Comparison of ENCODE assay signal across 16 cellular contexts in the genomic region with DNA sequence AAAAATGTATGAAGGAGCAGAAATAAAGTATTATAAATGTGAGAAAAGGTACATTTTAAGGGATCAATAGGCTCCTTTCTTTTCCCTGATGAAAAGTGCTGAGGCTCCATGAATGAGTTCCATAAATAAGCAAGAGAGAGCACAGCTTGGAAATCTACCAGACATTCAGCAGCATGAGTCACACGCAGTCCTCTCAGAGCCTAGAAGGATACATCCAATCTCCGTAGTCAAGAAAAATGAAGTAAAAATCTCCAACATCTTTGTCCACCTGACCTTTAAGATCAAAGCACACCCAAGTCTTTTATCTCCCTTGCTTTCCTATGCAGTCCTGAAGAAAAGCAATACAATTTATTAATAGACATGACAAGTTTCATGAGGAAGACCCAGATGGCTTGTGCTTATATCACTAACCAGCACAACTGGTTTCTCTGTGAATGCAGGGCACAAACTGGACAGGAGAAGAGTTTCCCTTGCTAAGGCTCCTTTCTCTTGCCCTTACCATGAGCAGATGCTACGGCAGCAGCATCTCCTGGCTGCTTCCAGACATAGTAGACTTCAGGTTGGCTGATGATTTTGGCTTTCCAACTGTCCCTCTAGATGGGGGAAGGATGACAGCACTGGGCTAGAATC.
DNase-seq lines count a peak whose midpoint lies in the region; ATAC-seq and TF ChIP-seq lines count a peak whose summit lies in the region.
"Had no signal": no experiment of that assay in that cellular context is flagged by ENCODE, and none has a peak within 500 bp of the region (broad histone marks: within the 10 kb centered on the region; RNA-seq: fewer than 3 reads in every experiment).

No MANE protein-coding gene starts in this region.

- intact Hi-C loops in CD8-positive, alpha-beta T cell (cut with DNase I, micrococcal nuclease), result no loop called here

- no peak overlapping the region for H2AFZ ChIP-seq in osteoblast (ENCODE audit: low read length)
- H2AFZ ChIP-seq: parathyroid adenoma had no signal

- no peaks in the 10 kb centered on the region for H3K27me3 Mint-ChIP-seq in glutamatergic neuron (ENCODE audit: unreplicated experiment)
- H3K27me3 Mint-ChIP-seq in CD8-positive, alpha-beta T cell (ENCODE audit: low read depth), result no peaks in the 10 kb centered on the region
- H3K27me3 Mint-ChIP-seq: activated T-cell treated with anti-CD3 and anti-CD28 coated beads, Interleukin-2, amount 50 U/mL, for 24 hours had no signal

- no peaks in the 10 kb centered on the region for H3K9me3 Mint-ChIP-seq in glutamatergic neuron (ENCODE audit: unreplicated experiment)
- H3K9me3 Mint-ChIP-seq in CD8-positive, alpha-beta T cell, result no peaks in the 10 kb centered on the region

- no peaks in the 10 kb centered on the region for H3K9me3 ChIP-seq in osteoblast (ENCODE audit: low read depth, low read length)
- no peaks in the 10 kb centered on the region for H3K9me3 ChIP-seq in CD8-positive, alpha-beta T cell (ENCODE audit: low read length)
- H3K9me3 ChIP-seq: testis had no signal

- H3K27ac ChIP-seq in osteoblast (ENCODE audit: low read depth, low read length), result no peak overlapping the region
- H3K27ac ChIP-seq in CD8-positive, alpha-beta T cell (ENCODE audit: low read depth, low read length), result no peak overlapping the region
- H3K27ac ChIP-seq: parathyroid adenoma, testis had no signal

- no peaks in the 10 kb centered on the region for H3K79me2 ChIP-seq in osteoblast (ENCODE audit: insufficient read depth, low read length)
- H3K79me2 ChIP-seq: parathyroid adenoma had no signal

- no peaks in the 10 kb centered on the region for H4K20me1 ChIP-seq in osteoblast (ENCODE audit: insufficient read depth, low read length)

- H3K4me2 ChIP-seq in osteoblast (ENCODE audit: insufficient read depth, low read length), result no peak overlapping the region

- POLR2A ChIA-PET in BJ (lab: Charles Lee), result no interaction called here
- POLR2A ChIA-PET in CD8-positive, alpha-beta T cell (lab: Charles Lee), result no interaction called here

- no peak overlapping the region for H3K4me3 Mint-ChIP-seq in glutamatergic neuron (ENCODE audit: unreplicated experiment)
- H3K4me3 Mint-ChIP-seq in CD8-positive, alpha-beta T cell, result no peak overlapping the region
- H3K4me3 Mint-ChIP-seq: activated T-cell treated with anti-CD3 and anti-CD28 coated beads, Interleukin-2, amount 50 U/mL, for 24 hours had no signal

- CTCF ChIA-PET in BJ (lab: Yijun Ruan, JAX), result no interaction called here
- CTCF ChIA-PET in CD8-positive, alpha-beta T cell (lab: Charles Lee), result no interaction called here

- H3K36me3 ChIP-seq in BJ (ENCODE audit: control insufficient read depth, insufficient read depth, low read length) (no peaks in the 10 kb centered on the region), osteoblast (ENCODE audit: insufficient read depth, low read length) (no peaks in the 10 kb centered on the region)
- H3K36me3 ChIP-seq in CD8-positive, alpha-beta T cell (ENCODE audit: insufficient read depth, low read length), result no peaks in the 10 kb centered on the region

- DNase-seq in BJ (ENCODE audit: low read depth), result peak; percentile 0
- peak; percentile 10 for DNase-seq in RKO (ENCODE audit: low spot score)
- peak; percentile 64 for DNase-seq in fibroblast of peridontal ligament (ENCODE audit: extremely low read depth)
- DNase-seq in osteoblast (ENCODE audit: insufficient read length, low spot score, missing footprints), result peak; percentile 80
- no peak for DNase-seq in glutamatergic neuron
- DNase-seq in CD8-positive, alpha-beta T cell, result no peak
- DNase-seq: activated CD4-positive, alpha-beta T cell treated with anti-CD3 and anti-CD28 coated beads for 48 hours; activated T-cell treated with anti-CD3 and anti-CD28 coated beads, Interleukin-2, amount 50 U/mL, for 24 hours; dermis blood vessel endothelial cell; GF-D8; NCI-H1436 treated with DMSO at 0.1 percent for 48 hours; NCI-H526 treated with DMSO at 0.1 percent for 48 hours; testis had no signal

- H3K36me3 Mint-ChIP-seq in glutamatergic neuron (ENCODE audit: unreplicated experiment), result peaks cover 12% of the 10 kb centered on the region
- no peaks in the 10 kb centered on the region for H3K36me3 Mint-ChIP-seq in CD8-positive, alpha-beta T cell

- ATAC-seq in GM21367 (IDR thresholded peaks at IDR 0.05; ENCODE audit: unreplicated experiment) (no peak), GM19351 (IDR thresholded peaks at IDR 0.05; ENCODE audit: unreplicated experiment) (no peak)
- ATAC-seq in CD8-positive, alpha-beta T cell, result no peak

- no peak overlapping the region for H3K27ac Mint-ChIP-seq in glutamatergic neuron (ENCODE audit: unreplicated experiment)
- H3K27ac Mint-ChIP-seq in CD8-positive, alpha-beta T cell, result no peak overlapping the region
- H3K27ac Mint-ChIP-seq: activated T-cell treated with anti-CD3 and anti-CD28 coated beads, Interleukin-2, amount 50 U/mL, for 24 hours had no signal

- no peaks in the 10 kb centered on the region for H3K4me1 ChIP-seq in osteoblast (ENCODE audit: insufficient read depth, low read length)
- H3K4me1 ChIP-seq in CD8-positive, alpha-beta T cell (ENCODE audit: insufficient read depth, low read length), result no peaks in the 10 kb centered on the region
- H3K4me1 ChIP-seq: parathyroid adenoma, testis had no signal

- H3K4me3 ChIP-seq in BJ (ENCODE audit: low read depth, low read length) (no peak overlapping the region), osteoblast (ENCODE audit: insufficient read depth, low read length) (no peak overlapping the region)
- no peak overlapping the region for H3K4me3 ChIP-seq in CD8-positive, alpha-beta T cell (ENCODE audit: low read depth, low read length)
- H3K4me3 ChIP-seq: testis had no signal

- no peak for TF ChIP-seq CTCF in BJ (IDR thresholded peaks at IDR 0.05; ENCODE audit: insufficient read depth, low read depth, low read length)
- TF ChIP-seq CTCF in osteoblast (IDR thresholded peaks at IDR 0.05; ENCODE audit: extremely low read depth, low read depth, low read length), result no peak
- no peak for TF ChIP-seq CTCF in glutamatergic neuron (IDR thresholded peaks at IDR 0.05; ENCODE audit: partially characterized antibody, unreplicated experiment)
- no peak for TF ChIP-seq CTCF in CD8-positive, alpha-beta T cell (IDR thresholded peaks at IDR 0.05)

- H3K4me1 Mint-ChIP-seq in glutamatergic neuron (ENCODE audit: low read depth, unreplicated experiment), result no peaks in the 10 kb centered on the region
- no peaks in the 10 kb centered on the region for H3K4me1 Mint-ChIP-seq in CD8-positive, alpha-beta T cell (ENCODE audit: low read depth)

- H3K27me3 ChIP-seq in BJ (ENCODE audit: control insufficient read depth, insufficient read depth, low read length) (no peaks in the 10 kb centered on the region), osteoblast (ENCODE audit: insufficient read depth, low read length) (no peaks in the 10 kb centered on the region)
- H3K27me3 ChIP-seq in CD8-positive, alpha-beta T cell (ENCODE audit: insufficient read depth, low read length), result no peaks in the 10 kb centered on the region
- H3K27me3 ChIP-seq: testis had no signal

Comparison
In these comparisons a context has a peak if more than half of its experiments do, and no peak if none do; other contexts are left out.
1. DNase-seq: peak in BJ (single experiment), RKO (single experiment), fibroblast of peridontal ligament (single experiment) and osteoblast (single experiment); none in glutamatergic neuron (single experiment) and CD8-positive, alpha-beta T cell (0 of 7).